In genomic region chr10:37474645-37475044, GRCh38 we compare ENCODE assay signal across 36 cellular contexts.
DNase-seq lines count a peak whose midpoint lies in the region; ATAC-seq, FAIRE-seq and TF ChIP-seq lines count a peak whose summit lies in the region.
"Had no signal": no experiment of that assay in that cellular context is flagged by ENCODE, and none has a peak within 500 bp of the region (broad histone marks: within the 10 kb centered on the region; RNA-seq: fewer than 3 reads in every experiment).

No MANE protein-coding gene starts in this region.

- H3K27ac ChIP-seq in A549 (no peak overlapping the region), HEK293 (ENCODE audit: extremely low read depth, low read depth, low read length) (no peak overlapping the region), coronary artery (no peak overlapping the region)
- H3K27ac ChIP-seq: 22Rv1; BLaER1; BLaER1 treated with 17β-estradiol and CSF1 and Interleukin-3, amounts not matched to agents 10 nM and 100 nM; C4-2B had no signal

- no peak for TF ChIP-seq EP300 in A549 (IDR thresholded peaks at IDR 0.05)

- no peak overlapping the region for H3K27ac Mint-ChIP-seq in activated naive CD4-positive, alpha-beta T cell treated with anti-CD3 and anti-CD28 coated beads, Interleukin-2, amount 50 U/mL, for 72 hours
- H3K27ac Mint-ChIP-seq: B cell; CD14-positive monocyte; CD4-positive, alpha-beta memory T cell; CD4-positive, alpha-beta T cell; CD4-positive, CD25-positive, alpha-beta regulatory T cell; CD8-positive, alpha-beta memory T cell; CD8-positive, alpha-beta T cell had no signal

- peaks cover 0 to 3% of the 10 kb centered on the region in 2 donors for H3K36me3 Mint-ChIP-seq in activated naive CD4-positive, alpha-beta T cell treated with anti-CD3 and anti-CD28 coated beads, Interleukin-2, amount 50 U/mL, for 72 hours
- H3K36me3 Mint-ChIP-seq: CD14-positive monocyte; CD4-positive, alpha-beta memory T cell; CD4-positive, CD25-positive, alpha-beta regulatory T cell; CD8-positive, alpha-beta memory T cell; CD8-positive, alpha-beta T cell had no signal

- TF ChIP-seq RAD21 in A549 (conservative IDR thresholded peaks at IDR 0.05 in 1 of 2, IDR thresholded peaks at IDR 0.05 in 1 of 2): no peak

- peaks cover 4 to 7% of the 10 kb centered on the region in 2 donors for H3K9me3 Mint-ChIP-seq in activated naive CD4-positive, alpha-beta T cell treated with anti-CD3 and anti-CD28 coated beads, Interleukin-2, amount 50 U/mL, for 72 hours

- TF ChIP-seq POLR2A in A549 (IDR thresholded peaks at IDR 0.05; ENCODE audit: low read length): no peak

- POLR2A ChIA-PET in A549 (lab: Yijun Ruan, JAX): no interaction called here
- POLR2A ChIA-PET in HEK293 (lab: Yijun Ruan, JAX): no interaction called here

- ATAC-seq in A549 (no peak), HG02938 (IDR thresholded peaks at IDR 0.05; ENCODE audit: unreplicated experiment) (no peak)
- no peak for ATAC-seq in activated naive CD4-positive, alpha-beta T cell treated with anti-CD3 and anti-CD28 coated beads, Interleukin-2, amount 50 U/mL, for 72 hours
- ATAC-seq: CD8-positive, alpha-beta T cell had no signal

- TF ChIP-seq CTCF in A549 (IDR thresholded peaks at IDR 0.05) (no peak), HEK293 (tag by site-specific recombination; IDR thresholded peaks at IDR 0.05) (no peak), coronary artery (IDR thresholded peaks at IDR 0.05) (no peak)

- DNase-seq in A549 (ENCODE audit: low read depth in 1 of 2, low spot score in 1 of 2): no peak
- peak; percentile 9 for DNase-seq in coronary artery (ENCODE audit: low spot score)
- peak; percentile 1 for DNase-seq in myocyte (ENCODE audit: low read depth)
- DNase-seq in activated naive CD4-positive, alpha-beta T cell treated with anti-CD3 and anti-CD28 coated beads, Interleukin-2, amount 50 U/mL, for 72 hours (ENCODE audit: low spot score in 2 of 2): no peak
- no peak for DNase-seq in activated CD4-positive, alpha-beta T cell treated with anti-CD3 and anti-CD28 coated beads for 1 hour
- DNase-seq in GM03348 (ENCODE audit: low spot score): no peak
- DNase-seq: 8988T; ACHN; AML-193; BE2C; C1 segment of cervical spinal cord; Caco-2; Calu3; CD4-positive, alpha-beta memory T cell; CD4-positive, alpha-beta T cell; CD4-positive, CD25-positive, alpha-beta regulatory T cell; CD8-positive, alpha-beta memory T cell; CD8-positive, alpha-beta T cell; COR-L47; DMS 273 treated with DMSO at 0.1 percent for 48 hours; DMS153; DMS53; DMS79; DMS79 treated with DMSO at 0.1 percent for 48 hours; DND-41; EL had no signal

- WGBS in A549 (ENCODE audit: missing lambda C conversion rate): 75% methylated on average over 9 of the region's 9 CpGs

- H3K4me3 ChIP-seq in A549: no peak overlapping the region
- no peak overlapping the region for H3K4me3 ChIP-seq in HEK293 (ENCODE audit: low read depth, low read length)
- H3K4me3 ChIP-seq in coronary artery: no peak overlapping the region
- H3K4me3 ChIP-seq: BLaER1; BLaER1 treated with 17β-estradiol and CSF1 and Interleukin-3, amounts not matched to agents 10 nM and 100 nM had no signal

- H3K9me3 ChIP-seq in A549 (no peaks in the 10 kb centered on the region), HEK293 (ENCODE audit: control insufficient read depth, insufficient read depth, low read depth, low read length) (no peaks in the 10 kb centered on the region)
- H3K9me3 ChIP-seq: BE2C; BLaER1; BLaER1 treated with 17β-estradiol and CSF1 and Interleukin-3, amounts not matched to agents 10 nM and 100 nM had no signal

- no peak overlapping the region for H3K4me2 ChIP-seq in A549
- H3K4me2 ChIP-seq: BLaER1; BLaER1 treated with 17β-estradiol and CSF1 and Interleukin-3, amounts not matched to agents 10 nM and 100 nM had no signal

- no peak for FAIRE-seq in A549 (lab: Jason Lieb, UNC)
- FAIRE-seq: A204.1, D721Med had no signal

- no peaks in the 10 kb centered on the region for H3K36me3 ChIP-seq in HEK293 (ENCODE audit: control insufficient read depth in 2 of 2, insufficient read depth in 1 of 2, low read length in 2 of 2)
- H3K36me3 ChIP-seq: BE2C; BLaER1; BLaER1 treated with 17β-estradiol and CSF1 and Interleukin-3, amounts not matched to agents 10 nM and 100 nM had no signal

- CTCF ChIA-PET in A549 (lab: Yijun Ruan, JAX) (no interaction called here), HEK293 (lab: Yijun Ruan, JAX) (interaction anchor here (0.5 kb wide), 1 partner anchor 25 kb away, joined by 4 read pairs; no protein-coding TSS in a partner anchor)

- H3K4me1 ChIP-seq in A549 (no peaks in the 10 kb centered on the region), HEK293 (ENCODE audit: control insufficient read depth, insufficient read depth, low read length) (no peaks in the 10 kb centered on the region)
- H3K4me1 ChIP-seq: BE2C; BLaER1; BLaER1 treated with 17β-estradiol and CSF1 and Interleukin-3, amounts not matched to agents 10 nM and 100 nM; Caco-2 had no signal

TF ChIP-seq in A549, 52 proteins besides CTCF, POLR2A, EP300 and RAD21:
- TF ChIP-seq GATA3 (IDR thresholded peaks at IDR 0.05; ENCODE audit: borderline replicate concordance): no peak
- TF ChIP-seq ZC3H11A (IDR thresholded peaks at IDR 0.05): peak; percentile 68
TF ChIP-seq in A549: peak in this region for 1.

TF ChIP-seq in HEK293, 187 proteins besides CTCF, POLR2A, EP300 and RAD21 (continues in another document):
- 0 out of 2 replicates have a peak, but pooled peaks have one; percentile 30 for TF ChIP-seq ZNF558 (tag by site-specific recombination; IDR thresholded peaks at IDR 0.05)
- TF ChIP-seq ZNF174 (tag by site-specific recombination; IDR thresholded peaks at IDR 0.05): no peak
- TF ChIP-seq ZNF654 (tag by site-specific recombination; IDR thresholded peaks at IDR 0.05; ENCODE audit: low read depth): peak; percentile 26
- no peak for TF ChIP-seq ZNF600 (tag by site-specific recombination; IDR thresholded peaks at IDR 0.05)
- TF ChIP-seq ZNF518A (tag by site-specific recombination; conservative IDR thresholded peaks at IDR 0.05; ENCODE audit: low read depth): peak; percentile 73
- no peak for TF ChIP-seq ZNF639 (tag by site-specific recombination; IDR thresholded peaks at IDR 0.05)
- peak; percentile 76 for TF ChIP-seq ZNF426 (tag by site-specific recombination; IDR thresholded peaks at IDR 0.05)
- TF ChIP-seq ZNF140 (tag by site-specific recombination; IDR thresholded peaks at IDR 0.05): peak; percentile 55; the same call in 1 of the 2 replicates
- no peak for TF ChIP-seq ZNF513 (tag by site-specific recombination; IDR thresholded peaks at IDR 0.05)

Comparison
In these comparisons a context has a peak if more than half of its experiments do, and no peak if none do; other contexts are left out.
1. DNase-seq: peak in coronary artery (single experiment) and myocyte (single experiment); none in A549 (0 of 2), activated naive CD4-positive, alpha-beta T cell treated with anti-CD3 and anti-CD28 coated beads, Interleukin-2, amount 50 U/mL, for 72 hours (0 of 2), activated CD4-positive, alpha-beta T cell treated with anti-CD3 and anti-CD28 coated beads for 1 hour (single experiment) and GM03348 (single experiment).